ENCODE assay signal across 16 cellular contexts in the genomic region with DNA sequence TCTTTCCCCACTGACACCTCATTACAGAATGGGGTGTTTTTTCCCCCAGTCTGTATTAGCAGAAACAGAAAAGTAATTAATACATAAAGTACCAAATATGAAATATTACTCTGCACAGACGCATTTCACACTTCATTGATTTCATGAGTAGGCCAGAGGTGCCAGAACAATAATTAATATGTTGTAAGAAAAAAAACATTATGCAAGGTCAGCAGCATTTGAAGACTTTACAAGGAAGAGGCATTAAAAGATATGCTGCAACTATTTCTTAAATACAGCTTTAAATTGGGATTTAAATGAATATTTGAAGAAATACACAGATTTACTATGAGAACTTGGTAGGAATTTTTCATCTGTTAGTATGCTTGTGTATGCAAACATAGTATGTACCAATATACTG. TPM values are rescaled to one million over a fixed set of nuclear protein-coding genes. Genes with fewer than 3 reads are reported as not detected.
DNase-seq lines count a peak whose midpoint lies in the region; ATAC-seq and TF ChIP-seq lines count a peak whose summit lies in the region.
"Had no signal": no experiment of that assay in that cellular context is flagged by ENCODE, and none has a peak within 500 bp of the region (broad histone marks: within the 10 kb centered on the region; RNA-seq: fewer than 3 reads in every experiment).

No MANE protein-coding gene starts in this region.

- no peaks in the 10 kb centered on the region for H3K27me3 ChIP-seq in IMR-90 (ENCODE audit: control insufficient read depth, insufficient read depth, low read length)
- no peaks in the 10 kb centered on the region for H3K27me3 ChIP-seq in WERI-Rb-1 (ENCODE audit: insufficient read depth, low read depth, severe bottlenecking)
- H3K27me3 ChIP-seq in neuronal stem cell (ENCODE audit: control insufficient read depth in 3 of 3, insufficient read depth in 3 of 3, low read depth in 1 of 3, low read length in 3 of 3): no peaks in the 10 kb centered on the region
- H3K27me3 ChIP-seq: BLaER1 had no signal

- H3K9ac ChIP-seq in IMR-90 (ENCODE audit: low read depth, low read length): no peak overlapping the region
- no peak overlapping the region for H3K9ac ChIP-seq in neuronal stem cell (ENCODE audit: low read depth, low read length, poor library complexity)
- H3K9ac ChIP-seq: BLaER1 had no signal

- H4K20me1 ChIP-seq in IMR-90 (ENCODE audit: insufficient read depth, low read length): no peaks in the 10 kb centered on the region
- H4K20me1 ChIP-seq: BLaER1 had no signal

- CTCF ChIA-PET in IMR-90 (lab: Yijun Ruan, JAX): no interaction called here

- no peak overlapping the region for H3K27ac ChIP-seq in IMR-90 (ENCODE audit: insufficient read depth, low read length)
- H3K27ac ChIP-seq in WERI-Rb-1: peak overlapping the region; percentile 16
- H3K27ac ChIP-seq in neuronal stem cell (replicated peaks; ENCODE audit: low read length): no peak overlapping the region
- H3K27ac ChIP-seq: 22Rv1, BLaER1 had no signal

- ATAC-seq in IMR-90 (ENCODE audit: low read depth): no peak
- ATAC-seq in HG02623 (IDR thresholded peaks at IDR 0.05; ENCODE audit: unreplicated experiment): no peak

- no CpG with 5 or more reads among the region's 1 CpG for WGBS in IMR-90 (ENCODE audit: extremely low coverage in 2 of 2, insufficient read length in 1 of 2), 2 experiments
- WGBS in neuronal stem cell (ENCODE audit: extremely low coverage in 2 of 2, insufficient read length in 2 of 2, insufficient replicate concordance in 1 of 2), 2 donors: no CpG with 5 or more reads among the region's 1 CpG

- no peaks in the 10 kb centered on the region for H3K9me1 ChIP-seq in IMR-90 (ENCODE audit: insufficient read depth, low read length)

- H2AK5ac ChIP-seq in IMR-90 (ENCODE audit: low read depth, low read length): no peak overlapping the region
- H2AK5ac ChIP-seq in neuronal stem cell (ENCODE audit: low read depth, low read length): no peak overlapping the region

- H3K23ac ChIP-seq in IMR-90 (ENCODE audit: low read depth, low read length): no peak overlapping the region
- H3K23ac ChIP-seq in neuronal stem cell (ENCODE audit: low read depth, low read length, poor library complexity): no peak overlapping the region

- intact Hi-C loops in IMR-90 (cut with micrococcal nuclease): no loop called here

- H3K56ac ChIP-seq in IMR-90 (ENCODE audit: extremely low read depth, insufficient read depth, low read length): no peak overlapping the region

- H3K4me2 ChIP-seq in IMR-90 (ENCODE audit: low read depth, low read length) (no peak overlapping the region), neuronal stem cell (ENCODE audit: insufficient read depth, low read length, poor library complexity, severe bottlenecking) (no peak overlapping the region)
- H3K4me2 ChIP-seq: BLaER1 had no signal

- no peak overlapping the region for H3K18ac ChIP-seq in IMR-90 (ENCODE audit: low read depth, low read length)
- H3K18ac ChIP-seq in neuronal stem cell (ENCODE audit: low read length): no peak overlapping the region

- H2BK120ac ChIP-seq in IMR-90 (ENCODE audit: low read depth, low read length) (no peak overlapping the region), neuronal stem cell (ENCODE audit: low read depth, low read length) (no peak overlapping the region)

- H4K8ac ChIP-seq in IMR-90 (ENCODE audit: low read depth in 2 of 2, low read length in 2 of 2) (no peak overlapping the region), neuronal stem cell (ENCODE audit: low read depth, low read length) (no peak overlapping the region)

- no peak overlapping the region for H3K4ac ChIP-seq in IMR-90 (ENCODE audit: low read depth, low read length)
- no peak overlapping the region for H3K4ac ChIP-seq in neuronal stem cell (ENCODE audit: low read length)

- H3K9me3 ChIP-seq in IMR-90 (ENCODE audit: control insufficient read depth, insufficient read depth, low read length): no peaks in the 10 kb centered on the region
- H3K9me3 ChIP-seq in WERI-Rb-1 (ENCODE audit: severe bottlenecking): no peaks in the 10 kb centered on the region
- H3K9me3 ChIP-seq in neuronal stem cell (replicated peaks in 1 of 2; ENCODE audit: control insufficient read depth in 2 of 2, insufficient read depth in 1 of 2, low read depth in 1 of 2, low read length in 2 of 2): no peaks in the 10 kb centered on the region
- H3K9me3 ChIP-seq: BLaER1, Caco-2 had no signal

- H3K4me3 ChIP-seq in IMR-90 (ENCODE audit: insufficient read depth, low read depth, low read length): no peak overlapping the region
- H3K4me3 ChIP-seq in WERI-Rb-1 (ENCODE audit: low read depth, low read length): no peak overlapping the region
- H3K4me3 ChIP-seq in neuronal stem cell (ENCODE audit: low read length in 2 of 2): no peak overlapping the region
- H3K4me3 ChIP-seq: BLaER1 had no signal

- H3K36me3 ChIP-seq in IMR-90 (ENCODE audit: control insufficient read depth, insufficient read depth, low read length) (no peaks in the 10 kb centered on the region), WERI-Rb-1 (no peaks in the 10 kb centered on the region), neuronal stem cell (replicated peaks in 1 of 2; ENCODE audit: control insufficient read depth in 2 of 2, insufficient read depth in 2 of 2, low read length in 2 of 2) (no peaks in the 10 kb centered on the region)
- H3K36me3 ChIP-seq: BLaER1 had no signal

- DNase-seq in NCI-H2171 (lab: John Stamatoyannopoulos, UW) (peak; percentile 18), NCI-H2171 treated with DMSO at 0.1 percent for 48 hours (lab: John Stamatoyannopoulos, UW) (no peak), IMR-90 (no peak), WERI-Rb-1 (no peak), neuronal stem cell (ENCODE audit: low spot score) (no peak)
- no peak for DNase-seq in NK-92 treated with Interleukin-12 subunit alpha and Interleukin-12 subunit beta, amount 100 ng/mL, for 24 hours (lab: John Stamatoyannopoulos, UW)
- DNase-seq: AML-193; Caco-2; CD8-positive, alpha-beta memory T cell; DMS53; GF-D8; HCEC 1CT; HFFc6 had no signal

- no peak overlapping the region for H2AK9ac ChIP-seq in IMR-90 (replicated peaks; ENCODE audit: low read depth, low read length, poor library complexity)

- H3K79me1 ChIP-seq in IMR-90 (ENCODE audit: low read depth in 1 of 2, low read length in 2 of 2) (no peaks in the 10 kb centered on the region), neuronal stem cell (ENCODE audit: low read depth, low read length) (no peaks in the 10 kb centered on the region)

- in situ Hi-C loops in IMR-90 (cut with MboI; ENCODE audit: low sequenced_read_pairs): no loop called here

- H2BK12ac ChIP-seq in neuronal stem cell (ENCODE audit: low read length): no peak overlapping the region

- H2BK15ac ChIP-seq in IMR-90 (ENCODE audit: low read depth, low read length) (no peak overlapping the region), neuronal stem cell (ENCODE audit: low read length) (no peak overlapping the region)

- no peak overlapping the region for H2BK20ac ChIP-seq in IMR-90 (ENCODE audit: low read depth, low read length)

- no peak overlapping the region for H2BK5ac ChIP-seq in IMR-90 (ENCODE audit: low read depth, low read length, poor library complexity, severe bottlenecking)
- H2BK5ac ChIP-seq in neuronal stem cell (ENCODE audit: low read length): no peak overlapping the region

- POLR2A ChIA-PET in IMR-90 (lab: Charles Lee; ENCODE audit: unreplicated experiment): no interaction called here

- H4K91ac ChIP-seq in IMR-90 (ENCODE audit: insufficient read depth, low read depth, low read length) (no peak overlapping the region), neuronal stem cell (ENCODE audit: low read depth, low read length, poor library complexity) (no peak overlapping the region)

- H3K14ac ChIP-seq in IMR-90 (replicated peaks; ENCODE audit: low read depth, low read length) (no peak overlapping the region), neuronal stem cell (ENCODE audit: low read length) (no peak overlapping the region)

- no peak for TF ChIP-seq RAD21 in IMR-90 (IDR thresholded peaks at IDR 0.05; ENCODE audit: low read length)

- H3K4me1 ChIP-seq in IMR-90 (ENCODE audit: control insufficient read depth, insufficient read depth, low read length) (no peaks in the 10 kb centered on the region), neuronal stem cell (ENCODE audit: control insufficient read depth in 2 of 2, insufficient read depth in 1 of 2, low read depth in 1 of 2, low read length in 2 of 2) (peaks cover 2 to 7% of the 10 kb centered on the region in 2 donors)
- H3K4me1 ChIP-seq: BLaER1, Caco-2 had no signal

- no peak for TF ChIP-seq POLR2A in IMR-90 (IDR thresholded peaks at IDR 0.05; ENCODE audit: low read depth, low read length)

- dilution Hi-C loops in IMR-90 (cut with HindIII; ENCODE audit: low sequenced_read_pairs, unreplicated experiment): no loop called here

- no peak for TF ChIP-seq CTCF in IMR-90 (conservative IDR thresholded peaks at IDR 0.05; ENCODE audit: low read depth, low read length)
- TF ChIP-seq CTCF in WERI-Rb-1 (IDR thresholded peaks at IDR 0.05; ENCODE audit: low read depth, low read length): no peak

- H2AFZ ChIP-seq in IMR-90 (replicated peaks; ENCODE audit: low read length, poor library complexity) (no peak overlapping the region), neuronal stem cell (ENCODE audit: low read length) (peak overlapping the region; percentile 49)

- no TSS peak for BruUV-seq in IMR-90 (replicated peaks; lab: Mats Ljungman, UMichigan)

- H4K5ac ChIP-seq in IMR-90 (ENCODE audit: low read depth, low read length): no peak overlapping the region

TF ChIP-seq in IMR-90, 13 proteins besides CTCF, POLR2A, EP300 and RAD21:
- TF ChIP-seq MAFK (IDR thresholded peaks at IDR 0.05; ENCODE audit: low read depth, low read length) (peak; percentile 86), RCOR1 (IDR thresholded peaks at IDR 0.05; ENCODE audit: insufficient replicate concordance, low read length) (no peak)

RNA-seq across cellular contexts. Expression of a gene that starts 37.7 kb away (rescaled TPM):
- not detected in 2 replicates for total RNA-seq in IMR-90 (2012; rRNA removed)
- not detected in 2 replicates for polyA plus RNA-seq in IMR-90 (2012; rRNA removed)
- polyA plus RNA-seq in IMR-90 (2012; cell fraction: cytosol; rRNA removed): not detected in 2 replicates
- not detected in 2 replicates for polyA plus RNA-seq in IMR-90 (2012; cell fraction: nucleus; rRNA removed; ENCODE audit: low replicate concordance)
- not detected for polyA plus RNA-seq in neuronal stem cell (2013, experiment 1 of 2)
- polyA plus RNA-seq in neuronal stem cell (2013, experiment 2 of 2): not detected
- total RNA-seq: Caco-2; CD8-positive, alpha-beta memory T cell; HFFc6 had no signal
- polyA plus RNA-seq: CD8-positive, alpha-beta memory T cell had no signal
